Comparison of ENCODE assay signal across 10 cellular contexts in the genomic region with DNA sequence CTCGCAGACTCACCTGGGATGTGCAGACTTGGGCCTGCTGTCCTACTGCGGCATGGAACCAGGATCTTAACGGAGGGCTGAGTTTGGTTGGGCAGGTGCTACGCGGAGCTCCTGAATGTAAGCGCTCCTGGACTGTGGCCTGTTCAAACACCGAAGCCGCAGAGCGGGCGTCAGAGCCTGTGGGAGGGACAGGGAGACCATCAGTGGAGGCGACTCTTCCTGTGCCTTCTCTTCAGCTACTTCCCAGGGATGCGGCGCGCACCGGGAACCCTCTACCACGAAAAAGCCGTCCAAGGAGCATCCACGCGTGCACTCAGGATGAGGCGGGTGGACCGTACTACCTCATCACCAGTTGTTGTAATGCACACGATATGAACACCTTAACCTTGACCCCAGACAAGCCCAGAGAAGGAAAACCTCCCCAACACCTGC. TPM values are rescaled to one million over a fixed set of nuclear protein-coding genes. Genes with fewer than 3 reads are reported as not detected.
DNase-seq lines count a peak whose midpoint lies in the region; ATAC-seq, FAIRE-seq and TF ChIP-seq lines count a peak whose summit lies in the region.
"Had no signal": no experiment of that assay in that cellular context is flagged by ENCODE, and none has a peak within 500 bp of the region (broad histone marks: within the 10 kb centered on the region; RNA-seq: fewer than 3 reads in every experiment).

No MANE protein-coding gene starts in this region.

- no peak overlapping the region for H2AFZ ChIP-seq in neural progenitor cell (replicated peaks)

- no peak overlapping the region for H3K27ac Mint-ChIP-seq in neural progenitor cell

- H3K36me3 ChIP-seq in colonic mucosa, result peaks cover under 1% of the 10 kb centered on the region
- no peaks in the 10 kb centered on the region for H3K36me3 ChIP-seq in neural progenitor cell
- H3K36me3 ChIP-seq in esophagus squamous epithelium, result peaks cover 27 to 48% (median 30%) of the 10 kb centered on the region in 3 donors

- no peaks in the 10 kb centered on the region for H3K27me3 ChIP-seq in colonic mucosa
- H3K27me3 ChIP-seq in neural progenitor cell, result no peaks in the 10 kb centered on the region
- H3K27me3 ChIP-seq in esophagus squamous epithelium, result no peaks in the 10 kb centered on the region

- TF ChIP-seq CTCF in colonic mucosa (IDR thresholded peaks at IDR 0.05) (no peak), neural progenitor cell (IDR thresholded peaks at IDR 0.05) (no peak), D721Med (IDR thresholded peaks at IDR 0.05; ENCODE audit: insufficient read depth, missing control alignments) (no peak), esophagus squamous epithelium (IDR thresholded peaks at IDR 0.05) (no peak)

- no peak for FAIRE-seq in D721Med (lab: Jason Lieb, UNC)

- H3K27ac ChIP-seq in colonic mucosa (no peak overlapping the region), neural progenitor cell (no peak overlapping the region), esophagus squamous epithelium (peak overlapping the region in 1 of 4 donors; percentile 100)

- no peaks in the 10 kb centered on the region for H3K9me3 Mint-ChIP-seq in neural progenitor cell

- H3K4me3 Mint-ChIP-seq in neural progenitor cell, result peak overlapping the region; percentile 93

- H3K9ac ChIP-seq in colonic mucosa (ENCODE audit: low read depth in 2 of 2, low read length in 2 of 2) (peak overlapping the region in 1 of 2 donors; percentile 84), neural progenitor cell (no peak overlapping the region)

- peaks cover 26% of the 10 kb centered on the region for H3K4me1 Mint-ChIP-seq in neural progenitor cell

- WGBS in esophagus squamous epithelium, 2 donors, result 63 to 81% methylated on average over 18 to 20 of the region's 22 CpGs

- H3F3A ChIP-seq in neural progenitor cell (ENCODE audit: low read depth), result peaks cover 12% of the 10 kb centered on the region

- peaks cover 7% of the 10 kb centered on the region for H3K4me1 ChIP-seq in colonic mucosa
- H3K4me1 ChIP-seq in neural progenitor cell, result peaks cover 8% of the 10 kb centered on the region
- H3K4me1 ChIP-seq in esophagus squamous epithelium, result peaks cover 17 to 39% (median 22%) of the 10 kb centered on the region in 3 donors

- peak overlapping the region; percentile 93 for H3K4me2 ChIP-seq in neural progenitor cell

- ATAC-seq in GM21576 (IDR thresholded peaks at IDR 0.05; ENCODE audit: unreplicated experiment) (no peak), GM19452 (IDR thresholded peaks at IDR 0.05; ENCODE audit: unreplicated experiment) (no peak)

- intact Hi-C loops in colonic mucosa (cut with DNase I), result no loop called here
- intact Hi-C loops in esophagus squamous epithelium (cut with DNase I), result no loop called here

- no peak overlapping the region for H3K4me3 ChIP-seq in colonic mucosa
- no peak overlapping the region for H3K4me3 ChIP-seq in neural progenitor cell
- H3K4me3 ChIP-seq in esophagus squamous epithelium, result peak overlapping the region in 2 of 4 donors; percentile 79 to 98

- H3K36me3 Mint-ChIP-seq in neural progenitor cell, result peaks cover 18% of the 10 kb centered on the region

- H3K79me2 ChIP-seq in neural progenitor cell (ENCODE audit: low read depth), result peaks cover 34% of the 10 kb centered on the region

- H4K20me1 ChIP-seq in neural progenitor cell (ENCODE audit: low read depth), result peaks cover 17% of the 10 kb centered on the region

- peaks cover 2% of the 10 kb centered on the region for H3K27me3 Mint-ChIP-seq in neural progenitor cell (ENCODE audit: insufficient read depth, low read depth)

- DNase-seq in ELF-1 (ENCODE audit: low read depth, low spot score) (peak; percentile 45), NCI-H2081 treated with DMSO at 0.1 percent for 48 hours (lab: John Stamatoyannopoulos, UW) (peak; percentile 72), colonic mucosa (peak; percentile 52), neural progenitor cell (ENCODE audit: low spot score) (no peak), D721Med (ENCODE audit: insufficient read length, low spot score) (no peak), esophagus squamous epithelium (lab: John Stamatoyannopoulos, UW) (no peak)
- DNase-seq: NCI-H524 treated with DMSO at 0.1 percent for 48 hours, occipital lobe had no signal

- TF ChIP-seq POLR2A in esophagus squamous epithelium (IDR thresholded peaks at IDR 0.05), result no peak

- H3K9me3 ChIP-seq in colonic mucosa, result no peaks in the 10 kb centered on the region
- H3K9me3 ChIP-seq in neural progenitor cell (ENCODE audit: low read depth), result no peaks in the 10 kb centered on the region
- no peaks in the 10 kb centered on the region for H3K9me3 ChIP-seq in esophagus squamous epithelium

RNA-seq across cellular contexts. Expression of a gene that starts 2.0 kb away (rescaled TPM):
- 10 to 100 TPM; 27.4 to 32.6 TPM for total RNA-seq in colonic mucosa
- total RNA-seq in neural progenitor cell (ENCODE audit: low replicate concordance), result 16.6 and 20.4 TPM in 2 replicates
- total RNA-seq in esophagus squamous epithelium, result 10 to 100 TPM; 13.2 to 38.9 (median 22.4) TPM

RNA-seq across cellular contexts. Expression of a gene that starts 56.5 kb away (rescaled TPM):
- total RNA-seq in colonic mucosa (10 to 100 TPM; 54.6 to 68.9 TPM), neural progenitor cell (ENCODE audit: low replicate concordance) (14.8 and 16.0 TPM in 2 replicates), esophagus squamous epithelium (10 to 100 TPM; 42.1 to 86.7 (median 67.5) TPM)

Comparison
In these comparisons a context has a peak if more than half of its experiments do, and no peak if none do; other contexts are left out.
1. DNase-seq: peak in ELF-1 (single experiment), NCI-H2081 treated with DMSO at 0.1 percent for 48 hours (single experiment) and colonic mucosa (single experiment); none in neural progenitor cell (single experiment), D721Med (single experiment) and esophagus squamous epithelium (single experiment).